Comparison of ENCODE assay signal across 24 cellular contexts in genomic region chr3:10277115-10277625, GRCh38. TPM values are rescaled to one million over a fixed set of nuclear protein-coding genes. Genes with fewer than 3 reads are reported as not detected.
DNase-seq lines count a peak whose midpoint lies in the region; ATAC-seq lines count a peak whose summit lies in the region.
"Had no signal": no experiment of that assay in that cellular context is flagged by ENCODE, and none has a peak within 500 bp of the region (broad histone marks: within the 10 kb centered on the region; RNA-seq: fewer than 3 reads in every experiment).

No MANE protein-coding gene starts in this region.

- H3K36me3 Mint-ChIP-seq in activated CD4-positive, alpha-beta T cell treated with anti-CD3 and anti-CD28 coated beads, Interleukin-2, amount 10 ng/mL, durations not matched to agents 24 days and 14 days (ENCODE audit: low read depth) = peaks cover 67% of the 10 kb centered on the region
- peaks cover 51% of the 10 kb centered on the region for H3K36me3 Mint-ChIP-seq in activated CD4-positive, alpha-beta T cell treated with anti-CD3 and anti-CD28 coated beads for 36 hours (ENCODE audit: low read depth)
- H3K36me3 Mint-ChIP-seq in stimulated activated naive CD8-positive, alpha-beta T cell treated with anti-CD3 and anti-CD28 coated beads, Interleukin-15, Interleukin-2, amounts not matched to agents 100 ng/mL and 50 ng/mL, for 24 hours (ENCODE audit: low read depth) = peaks cover 59% of the 10 kb centered on the region

- intact Hi-C loops in activated CD4-positive, alpha-beta T cell treated with anti-CD3 and anti-CD28 coated beads, Interleukin-2, amount 10 ng/mL, durations not matched to agents 24 days and 14 days (cut with micrococcal nuclease) = no loop called here
- intact Hi-C loops in activated CD4-positive, alpha-beta T cell treated with anti-CD3 and anti-CD28 coated beads for 36 hours (cut with DNase I, micrococcal nuclease) = no loop called here

- no peak for DNase-seq in activated CD4-positive, alpha-beta T cell treated with anti-CD3 and anti-CD28 coated beads, Interleukin-2, amount 10 ng/mL, durations not matched to agents 24 days and 14 days
- no peak for DNase-seq in activated CD4-positive, alpha-beta T cell treated with anti-CD3 and anti-CD28 coated beads for 36 hours
- no peak for DNase-seq in stimulated activated naive CD8-positive, alpha-beta T cell treated with anti-CD3 and anti-CD28 coated beads, Interleukin-15, Interleukin-2, amounts not matched to agents 100 U/mL and 50 U/mL, for 24 hours
- peak; percentile 77 for DNase-seq in mesenteric fat pad (ENCODE audit: low spot score)
- no peak for DNase-seq in NCI-H187 (lab: John Stamatoyannopoulos, UW)
- no peak for DNase-seq in stimulated activated CD4-positive, alpha-beta T cell treated with anti-CD3 and anti-CD28 coated beads, Interleukin-2, amount 100 ng/mL, for 24 hours
- DNase-seq: activated T-cell treated with anti-CD3 and anti-CD28 coated beads, Interleukin-2, amount 50 U/mL, for 4 hours; Caco-2; central memory CD4-positive, alpha-beta T cell; dermis blood vessel endothelial cell; DMS79; GDM1; H9; NCI-H446 treated with DMSO at 0.1 percent for 48 hours; NCI-H82; right cardiac atrium; stimulated activated CD4-positive, alpha-beta T cell treated with anti-CD3 and anti-CD28 coated beads, Interleukin-12 subunit alpha, Interleukin-12 subunit beta, amount 100 ng/mL, for 4 hours; stomach; thyroid gland had no signal

- no peak for ATAC-seq in activated CD4-positive, alpha-beta T cell treated with anti-CD3 and anti-CD28 coated beads for 36 hours
- no peak for ATAC-seq in stimulated activated naive CD8-positive, alpha-beta T cell treated with anti-CD3 and anti-CD28 coated beads, Interleukin-15, Interleukin-2, amounts not matched to agents 100 U/mL and 50 U/mL, for 24 hours
- ATAC-seq in GM21825 (IDR thresholded peaks at IDR 0.05; ENCODE audit: unreplicated experiment) = no peak
- ATAC-seq: activated T-cell treated with anti-CD3 and anti-CD28 coated beads, Interleukin-2, amount 50 U/mL, for 4 hours; right cardiac atrium had no signal

- H3K27ac Mint-ChIP-seq in activated CD4-positive, alpha-beta T cell treated with anti-CD3 and anti-CD28 coated beads, Interleukin-2, amount 10 ng/mL, durations not matched to agents 24 days and 14 days = peak overlapping the region; percentile 57
- H3K27ac Mint-ChIP-seq in activated CD4-positive, alpha-beta T cell treated with anti-CD3 and anti-CD28 coated beads for 36 hours = no peak overlapping the region
- peak overlapping the region; percentile 36 for H3K27ac Mint-ChIP-seq in stimulated activated naive CD8-positive, alpha-beta T cell treated with anti-CD3 and anti-CD28 coated beads, Interleukin-15, Interleukin-2, amounts not matched to agents 100 ng/mL and 50 ng/mL, for 24 hours
- H3K27ac Mint-ChIP-seq: neural progenitor cell had no signal

- POLR2A ChIA-PET in activated CD4-positive, alpha-beta T cell treated with anti-CD3 and anti-CD28 coated beads for 36 hours (lab: Charles Lee) = interaction anchor here (0.7 kb wide), 1 partner anchor 35 kb away, joined by 3 read pairs; no protein-coding TSS in a partner anchor

- CTCF ChIA-PET in activated CD4-positive, alpha-beta T cell treated with anti-CD3 and anti-CD28 coated beads for 36 hours (lab: Charles Lee) = interaction anchor here (2.3 kb wide), 1 partner anchor 14 kb away, joined by 11 read pairs; no protein-coding TSS in a partner anchor

- H3K27me3 Mint-ChIP-seq in activated CD4-positive, alpha-beta T cell treated with anti-CD3 and anti-CD28 coated beads, Interleukin-2, amount 10 ng/mL, durations not matched to agents 24 days and 14 days = no peaks in the 10 kb centered on the region
- no peaks in the 10 kb centered on the region for H3K27me3 Mint-ChIP-seq in activated CD4-positive, alpha-beta T cell treated with anti-CD3 and anti-CD28 coated beads for 36 hours
- no peaks in the 10 kb centered on the region for H3K27me3 Mint-ChIP-seq in stimulated activated naive CD8-positive, alpha-beta T cell treated with anti-CD3 and anti-CD28 coated beads, Interleukin-15, Interleukin-2, amounts not matched to agents 100 ng/mL and 50 ng/mL, for 24 hours

- H3K4me3 Mint-ChIP-seq in activated CD4-positive, alpha-beta T cell treated with anti-CD3 and anti-CD28 coated beads, Interleukin-2, amount 10 ng/mL, durations not matched to agents 24 days and 14 days = no peak overlapping the region
- H3K4me3 Mint-ChIP-seq in activated CD4-positive, alpha-beta T cell treated with anti-CD3 and anti-CD28 coated beads for 36 hours = no peak overlapping the region
- no peak overlapping the region for H3K4me3 Mint-ChIP-seq in stimulated activated naive CD8-positive, alpha-beta T cell treated with anti-CD3 and anti-CD28 coated beads, Interleukin-15, Interleukin-2, amounts not matched to agents 100 ng/mL and 50 ng/mL, for 24 hours
- H3K4me3 Mint-ChIP-seq: activated T-cell treated with anti-CD3 and anti-CD28 coated beads, Interleukin-2, amount 50 U/mL, for 4 hours; H9; neural progenitor cell had no signal

- H3K9me3 Mint-ChIP-seq in activated CD4-positive, alpha-beta T cell treated with anti-CD3 and anti-CD28 coated beads, Interleukin-2, amount 10 ng/mL, durations not matched to agents 24 days and 14 days = no peaks in the 10 kb centered on the region
- H3K9me3 Mint-ChIP-seq in activated CD4-positive, alpha-beta T cell treated with anti-CD3 and anti-CD28 coated beads for 36 hours (ENCODE audit: low read depth) = no peaks in the 10 kb centered on the region
- no peaks in the 10 kb centered on the region for H3K9me3 Mint-ChIP-seq in stimulated activated naive CD8-positive, alpha-beta T cell treated with anti-CD3 and anti-CD28 coated beads, Interleukin-15, Interleukin-2, amounts not matched to agents 100 ng/mL and 50 ng/mL, for 24 hours
- H3K9me3 Mint-ChIP-seq: activated T-cell treated with anti-CD3 and anti-CD28 coated beads, Interleukin-2, amount 50 U/mL, for 4 hours; H9; neural progenitor cell had no signal

- peaks cover 51% of the 10 kb centered on the region for H3K4me1 Mint-ChIP-seq in activated CD4-positive, alpha-beta T cell treated with anti-CD3 and anti-CD28 coated beads, Interleukin-2, amount 10 ng/mL, durations not matched to agents 24 days and 14 days
- peaks cover 59% of the 10 kb centered on the region for H3K4me1 Mint-ChIP-seq in activated CD4-positive, alpha-beta T cell treated with anti-CD3 and anti-CD28 coated beads for 36 hours
- H3K4me1 Mint-ChIP-seq in stimulated activated naive CD8-positive, alpha-beta T cell treated with anti-CD3 and anti-CD28 coated beads, Interleukin-15, Interleukin-2, amounts not matched to agents 100 ng/mL and 50 ng/mL, for 24 hours (ENCODE audit: low read depth) = peaks cover 61% of the 10 kb centered on the region

RNA-seq across cellular contexts. Expression of gene GHRL, which starts 15.6 kb away (rescaled TPM):
- total RNA-seq in activated CD4-positive, alpha-beta T cell treated with anti-CD3 and anti-CD28 coated beads, Interleukin-2, amount 10 ng/mL, durations not matched to agents 24 days and 14 days = 0.43 and 1.3 TPM in 2 replicates
- under 1 TPM; 0.19 to 0.30 TPM for total RNA-seq in activated CD4-positive, alpha-beta T cell treated with anti-CD3 and anti-CD28 coated beads for 36 hours
- total RNA-seq in mesenteric fat pad = 2.1 TPM
- total RNA-seq: Caco-2, right cardiac atrium, RPMI7951, vagina had no signal

RNA-seq across cellular contexts. Expression of gene TATDN2, which starts 28.9 kb away (rescaled TPM):
- total RNA-seq in activated CD4-positive, alpha-beta T cell treated with anti-CD3 and anti-CD28 coated beads, Interleukin-2, amount 10 ng/mL, durations not matched to agents 24 days and 14 days = 70.9 and 74.4 TPM in 2 replicates
- 10 to 100 TPM; 40.0 to 40.2 TPM for total RNA-seq in activated CD4-positive, alpha-beta T cell treated with anti-CD3 and anti-CD28 coated beads for 36 hours
- 34.7 TPM for total RNA-seq in mesenteric fat pad

RNA-seq across cellular contexts. Expression of gene SEC13, which starts 43.7 kb away (rescaled TPM):
- 128 and 131 TPM in 2 replicates for total RNA-seq in activated CD4-positive, alpha-beta T cell treated with anti-CD3 and anti-CD28 coated beads, Interleukin-2, amount 10 ng/mL, durations not matched to agents 24 days and 14 days
- total RNA-seq in activated CD4-positive, alpha-beta T cell treated with anti-CD3 and anti-CD28 coated beads for 36 hours = 10 to 100 TPM; 89.9 to 92.0 TPM
- total RNA-seq in mesenteric fat pad = 98.5 TPM
